1 cellular context compared by ENCODE assay signal in the genomic region with DNA sequence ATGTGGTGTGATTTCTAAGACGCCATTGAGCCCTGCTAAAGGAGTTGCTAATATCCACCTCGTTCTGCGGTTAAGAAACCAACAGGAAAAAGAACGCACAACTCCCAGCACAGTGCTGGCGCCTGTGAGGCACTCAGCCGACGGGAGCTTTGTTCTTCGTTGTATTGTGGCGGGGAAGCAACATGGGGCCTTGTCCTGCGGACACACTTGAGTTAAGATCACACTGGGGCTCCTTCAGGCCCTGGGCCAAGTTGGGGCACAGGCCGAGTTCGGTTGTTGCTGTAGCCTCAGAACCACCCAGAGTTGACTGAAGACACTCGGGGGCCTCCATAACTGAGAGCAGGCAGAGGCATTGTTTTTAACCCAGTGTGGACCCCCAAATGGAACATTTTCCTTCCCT.
TF ChIP-seq lines count a peak whose summit lies in the region.

No MANE protein-coding gene starts in this region.

TF ChIP-seq in GM23338, 12 proteins besides CTCF, POLR2A, EP300 and RAD21:
- TF ChIP-seq CREB1 (CRISPR knock-in tag; IDR thresholded peaks at IDR 0.05; ENCODE audit: low read depth), result no peak
